2 cellular contexts compared by ENCODE assay signal in genomic region chr3:130516645-130517512, GRCh38.
TF ChIP-seq lines count a peak whose summit lies in the region.

TSS of gene COL6A6 (plus strand) at chr3:130517177. CDS start at chr3:130560365, 43,188 bp downstream.

TF ChIP-seq in SK-N-SH, 30 proteins besides CTCF, POLR2A, EP300 and RAD21 (continued from another document):
- no peak for TF ChIP-seq ZBTB33 (IDR thresholded peaks at IDR 0.05; ENCODE audit: borderline replicate concordance, low read depth)

TF ChIP-seq in SK-N-SH treated with all-trans-retinoic acid at 6 μM for 48 hours, 23 proteins besides CTCF, POLR2A, EP300 and RAD21 (continued from another document):
- TF ChIP-seq, protein P1, sequence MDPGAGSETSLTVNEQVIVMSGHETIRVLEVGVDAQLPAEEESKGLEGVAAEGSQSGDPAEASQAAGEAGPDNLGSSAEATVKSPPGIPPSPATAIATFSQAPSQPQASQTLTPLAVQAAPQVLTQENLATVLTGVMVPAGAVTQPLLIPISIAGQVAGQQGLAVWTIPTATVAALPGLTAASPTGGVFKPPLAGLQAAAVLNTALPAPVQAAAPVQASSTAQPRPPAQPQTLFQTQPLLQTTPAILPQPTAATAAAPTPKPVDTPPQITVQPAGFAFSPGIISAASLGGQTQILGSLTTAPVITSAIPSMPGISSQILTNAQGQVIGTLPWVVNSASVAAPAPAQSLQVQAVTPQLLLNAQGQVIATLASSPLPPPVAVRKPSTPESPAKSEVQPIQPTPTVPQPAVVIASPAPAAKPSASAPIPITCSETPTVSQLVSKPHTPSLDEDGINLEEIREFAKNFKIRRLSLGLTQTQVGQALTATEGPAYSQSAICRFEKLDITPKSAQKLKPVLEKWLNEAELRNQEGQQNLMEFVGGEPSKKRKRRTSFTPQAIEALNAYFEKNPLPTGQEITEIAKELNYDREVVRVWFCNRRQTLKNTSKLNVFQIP (CRISPR knock-in tag; IDR thresholded peaks at IDR 0.05; ENCODE audit: borderline replicate concordance, low read depth), result no peak
- no peak for TF ChIP-seq CSDC2 (CRISPR knock-in tag; IDR thresholded peaks at IDR 0.05)
- no peak for TF ChIP-seq PPARA (CRISPR knock-in tag; IDR thresholded peaks at IDR 0.05; ENCODE audit: borderline replicate concordance)
- TF ChIP-seq, protein P2, sequence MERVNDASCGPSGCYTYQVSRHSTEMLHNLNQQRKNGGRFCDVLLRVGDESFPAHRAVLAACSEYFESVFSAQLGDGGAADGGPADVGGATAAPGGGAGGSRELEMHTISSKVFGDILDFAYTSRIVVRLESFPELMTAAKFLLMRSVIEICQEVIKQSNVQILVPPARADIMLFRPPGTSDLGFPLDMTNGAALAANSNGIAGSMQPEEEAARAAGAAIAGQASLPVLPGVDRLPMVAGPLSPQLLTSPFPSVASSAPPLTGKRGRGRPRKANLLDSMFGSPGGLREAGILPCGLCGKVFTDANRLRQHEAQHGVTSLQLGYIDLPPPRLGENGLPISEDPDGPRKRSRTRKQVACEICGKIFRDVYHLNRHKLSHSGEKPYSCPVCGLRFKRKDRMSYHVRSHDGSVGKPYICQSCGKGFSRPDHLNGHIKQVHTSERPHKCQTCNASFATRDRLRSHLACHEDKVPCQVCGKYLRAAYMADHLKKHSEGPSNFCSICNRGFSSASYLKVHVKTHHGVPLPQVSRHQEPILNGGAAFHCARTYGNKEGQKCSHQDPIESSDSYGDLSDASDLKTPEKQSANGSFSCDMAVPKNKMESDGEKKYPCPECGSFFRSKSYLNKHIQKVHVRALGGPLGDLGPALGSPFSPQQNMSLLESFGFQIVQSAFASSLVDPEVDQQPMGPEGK (CRISPR knock-in tag; IDR thresholded peaks at IDR 0.05; ENCODE audit: borderline replicate concordance), result no peak
- TF ChIP-seq, protein P3, sequence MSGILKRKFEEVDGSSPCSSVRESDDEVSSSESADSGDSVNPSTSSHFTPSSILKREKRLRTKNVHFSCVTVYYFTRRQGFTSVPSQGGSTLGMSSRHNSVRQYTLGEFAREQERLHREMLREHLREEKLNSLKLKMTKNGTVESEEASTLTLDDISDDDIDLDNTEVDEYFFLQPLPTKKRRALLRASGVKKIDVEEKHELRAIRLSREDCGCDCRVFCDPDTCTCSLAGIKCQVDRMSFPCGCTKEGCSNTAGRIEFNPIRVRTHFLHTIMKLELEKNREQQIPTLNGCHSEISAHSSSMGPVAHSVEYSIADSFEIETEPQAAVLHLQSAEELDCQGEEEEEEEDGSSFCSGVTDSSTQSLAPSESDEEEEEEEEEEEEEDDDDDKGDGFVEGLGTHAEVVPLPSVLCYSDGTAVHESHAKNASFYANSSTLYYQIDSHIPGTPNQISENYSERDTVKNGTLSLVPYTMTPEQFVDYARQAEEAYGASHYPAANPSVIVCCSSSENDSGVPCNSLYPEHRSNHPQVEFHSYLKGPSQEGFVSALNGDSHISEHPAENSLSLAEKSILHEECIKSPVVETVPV (CRISPR knock-in tag; IDR thresholded peaks at IDR 0.05), result no peak
- TF ChIP-seq, protein P4, sequence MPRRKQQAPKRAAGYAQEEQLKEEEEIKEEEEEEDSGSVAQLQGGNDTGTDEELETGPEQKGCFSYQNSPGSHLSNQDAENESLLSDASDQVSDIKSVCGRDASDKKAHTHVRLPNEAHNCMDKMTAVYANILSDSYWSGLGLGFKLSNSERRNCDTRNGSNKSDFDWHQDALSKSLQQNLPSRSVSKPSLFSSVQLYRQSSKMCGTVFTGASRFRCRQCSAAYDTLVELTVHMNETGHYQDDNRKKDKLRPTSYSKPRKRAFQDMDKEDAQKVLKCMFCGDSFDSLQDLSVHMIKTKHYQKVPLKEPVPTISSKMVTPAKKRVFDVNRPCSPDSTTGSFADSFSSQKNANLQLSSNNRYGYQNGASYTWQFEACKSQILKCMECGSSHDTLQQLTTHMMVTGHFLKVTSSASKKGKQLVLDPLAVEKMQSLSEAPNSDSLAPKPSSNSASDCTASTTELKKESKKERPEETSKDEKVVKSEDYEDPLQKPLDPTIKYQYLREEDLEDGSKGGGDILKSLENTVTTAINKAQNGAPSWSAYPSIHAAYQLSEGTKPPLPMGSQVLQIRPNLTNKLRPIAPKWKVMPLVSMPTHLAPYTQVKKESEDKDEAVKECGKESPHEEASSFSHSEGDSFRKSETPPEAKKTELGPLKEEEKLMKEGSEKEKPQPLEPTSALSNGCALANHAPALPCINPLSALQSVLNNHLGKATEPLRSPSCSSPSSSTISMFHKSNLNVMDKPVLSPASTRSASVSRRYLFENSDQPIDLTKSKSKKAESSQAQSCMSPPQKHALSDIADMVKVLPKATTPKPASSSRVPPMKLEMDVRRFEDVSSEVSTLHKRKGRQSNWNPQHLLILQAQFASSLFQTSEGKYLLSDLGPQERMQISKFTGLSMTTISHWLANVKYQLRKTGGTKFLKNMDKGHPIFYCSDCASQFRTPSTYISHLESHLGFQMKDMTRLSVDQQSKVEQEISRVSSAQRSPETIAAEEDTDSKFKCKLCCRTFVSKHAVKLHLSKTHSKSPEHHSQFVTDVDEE (CRISPR knock-in tag; IDR thresholded peaks at IDR 0.05), result no peak
- TF ChIP-seq TCF4 (CRISPR knock-in tag; IDR thresholded peaks at IDR 0.05; ENCODE audit: borderline replicate concordance), result no peak
- no peak for TF ChIP-seq ZNF565 (CRISPR knock-in tag; conservative IDR thresholded peaks at IDR 0.05; ENCODE audit: low read depth)
TF ChIP-seq in SK-N-SH treated with all-trans-retinoic acid at 6 μM for 48 hours: peak in this region for 0.
